ENCODE assay signal across 17 cellular contexts in the genomic region with DNA sequence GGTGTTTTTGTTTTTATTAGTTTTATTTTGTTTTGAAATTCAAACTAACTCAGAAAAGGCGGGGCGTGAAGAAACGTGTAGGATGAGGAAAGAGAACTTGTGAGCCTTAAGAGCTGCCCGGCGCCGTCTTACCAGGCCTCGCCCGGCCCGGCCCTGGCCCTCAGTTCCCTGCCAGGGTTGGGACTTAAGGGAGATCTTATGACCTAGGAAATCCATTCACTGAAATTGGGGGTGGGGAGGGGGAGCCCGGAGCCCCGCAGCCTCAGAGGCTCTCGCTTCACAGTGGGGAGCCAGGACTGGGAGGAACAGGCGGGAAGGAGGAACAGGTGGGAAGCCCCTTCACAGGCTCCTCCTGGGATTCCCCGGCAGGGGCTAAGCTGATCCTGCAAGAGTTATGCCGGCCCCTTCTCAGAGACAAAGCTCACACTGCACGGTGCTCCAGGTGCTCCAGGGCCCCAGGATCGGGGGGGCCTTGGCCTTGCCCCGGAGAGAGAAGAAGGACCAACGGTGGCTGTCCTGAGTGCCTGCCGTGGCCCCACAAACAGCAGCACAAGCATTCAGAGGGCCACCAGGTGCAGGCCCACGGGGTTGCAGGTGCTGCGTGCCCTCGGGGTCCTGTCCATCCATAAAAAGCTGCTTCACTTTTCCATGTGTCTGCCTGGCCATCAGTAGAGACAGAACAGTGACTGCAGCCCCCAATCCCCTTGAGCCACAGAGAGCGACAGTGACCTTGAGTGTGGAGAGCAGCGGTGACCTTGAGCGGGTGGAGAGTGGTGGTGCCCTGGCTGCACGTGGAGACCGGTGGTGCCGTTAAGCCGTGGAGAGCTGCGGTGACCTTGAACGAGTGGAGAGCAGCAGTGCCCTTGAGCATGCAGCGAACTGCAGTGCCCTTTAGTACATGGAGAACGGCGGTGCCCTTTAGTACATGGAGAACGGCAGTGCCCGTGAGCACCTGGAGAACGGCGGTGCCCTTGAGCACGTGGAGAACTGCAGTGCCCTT.
A peak's percentile ranks its signal among the peaks of the same experiment; 100 is the strongest.
DNase-seq lines count a peak whose midpoint lies in the region; ATAC-seq and TF ChIP-seq lines count a peak whose summit lies in the region.
"Had no signal": no experiment of that assay in that cellular context is flagged by ENCODE, and none has a peak within 500 bp of the region (broad histone marks: within the 10 kb centered on the region; RNA-seq: fewer than 3 reads in every experiment).

No MANE protein-coding gene starts in this region.

- no peak for TF ChIP-seq CTCF in H9 (conservative IDR thresholded peaks at IDR 0.05)
- TF ChIP-seq CTCF in dorsolateral prefrontal cortex (IDR thresholded peaks at IDR 0.05 in 54 of 56, conservative IDR thresholded peaks at IDR 0.05 in 2 of 56; ENCODE audit: low read depth in 1 of 56, partially characterized antibody in 56 of 56) = no peak

- H3K27me3 Mint-ChIP-seq in H9 (ENCODE audit: low read depth) = peaks cover 18% of the 10 kb centered on the region

- DNase-seq in H9 (no peak), dorsolateral prefrontal cortex (peak in 6 of 10 donors; percentile 9 to 35 (median 30)), mesenteric fat pad (ENCODE audit: low spot score) (peak; percentile 67)
- DNase-seq: activated CD8-positive, alpha-beta memory T cell treated with anti-CD3 and anti-CD28 coated beads, Interleukin-2, amount 50 U/mL, for 4 hours; amygdala; effector memory CD4-positive, alpha-beta T cell; Kasumi-1; kidney glomerular epithelial cell; NCI-H1694 treated with DMSO at 0.1 percent for 48 hours; NCI-H748 treated with DMSO at 0.1 percent for 48 hours; SIG-M5 had no signal

- H3K79me1 ChIP-seq in H9 (ENCODE audit: insufficient read depth, low read depth, low read length, poor library complexity, severe bottlenecking) = no peaks in the 10 kb centered on the region

- H3K4me3 Mint-ChIP-seq in H9 = peak overlapping the region in 1 of 2 experiments; percentile 3; a peak in 1 of 5 replicates

- H3K4me1 ChIP-seq in H9 (ENCODE audit: insufficient read depth, low read length) = no peaks in the 10 kb centered on the region

- H2BK20ac ChIP-seq in H9 (ENCODE audit: low read depth, low read length, poor library complexity, severe bottlenecking) = no peak overlapping the region

- H3T11ph ChIP-seq in H9 (ENCODE audit: low read length) = no peak overlapping the region

- ATAC-seq in HG03354 (IDR thresholded peaks at IDR 0.05; ENCODE audit: poor library complexity, severe bottlenecking, unreplicated experiment) = no peak
- ATAC-seq in HG03196 (IDR thresholded peaks at IDR 0.05; ENCODE audit: unreplicated experiment) = no peak
- no peak for ATAC-seq in HG02885 (IDR thresholded peaks at IDR 0.05; ENCODE audit: poor library complexity, unreplicated experiment)

- peaks cover 32 to 33% of the 10 kb centered on the region in 2 experiments for H3K9me3 Mint-ChIP-seq in H9

- H2AK5ac ChIP-seq in H9 (ENCODE audit: insufficient read length, low read length) = no peak overlapping the region

- WGBS in H9 (ENCODE audit: extremely low coverage, insufficient read length, low lambda C conversion rate) = 100% methylated on average over 3 of the region's 40 CpGs

- no peak overlapping the region for H2BK12ac ChIP-seq in H9 (ENCODE audit: insufficient read length, low read depth, low read length)

- no peak overlapping the region for H2AFZ ChIP-seq in H9 (ENCODE audit: low read length)

- H3K14ac ChIP-seq in H9 (ENCODE audit: insufficient read depth, low read length) = no peak overlapping the region; the same call in 1 of the 2 replicates

- no peaks in the 10 kb centered on the region for H3K23me2 ChIP-seq in H9 (ENCODE audit: insufficient read length, low read depth, low read length, poor library complexity, severe bottlenecking)

- H3K27ac Mint-ChIP-seq in H9 = peak overlapping the region in 2 of 3 experiments; percentile 25 to 36; a peak in 1 of 7 replicates

- no peak overlapping the region for H2BK120ac ChIP-seq in H9 (ENCODE audit: low read depth, low read length, poor library complexity, severe bottlenecking)

- H3K4me1 Mint-ChIP-seq in H9 = peaks cover 0 to 5% of the 10 kb centered on the region in 2 experiments; a peak in 3 of 4 replicates

- H3K4ac ChIP-seq in H9 (ENCODE audit: low read depth, low read length) = no peak overlapping the region

- no peak overlapping the region for H3K9ac ChIP-seq in H9 (ENCODE audit: extremely low read depth, insufficient read length, low read length)

- H4K8ac ChIP-seq in H9 (replicated peaks; ENCODE audit: insufficient read length, low read depth, low read length) = no peak overlapping the region

- H3K27ac ChIP-seq in H9 (ENCODE audit: insufficient read length, low read depth, low read length) (no peak overlapping the region), dorsolateral prefrontal cortex (peak overlapping the region in 44 of 59 donors; percentile 8 to 83 (median 70)), temporal lobe (ENCODE audit: low read depth, low read length) (peak overlapping the region; percentile 53)
- H3K27ac ChIP-seq: C4-2B had no signal

- intact Hi-C loops in dorsolateral prefrontal cortex (cut with DNase I) = no loop called here

- peak overlapping the region in 1 of 59 donors; percentile 9 for H3K4me3 ChIP-seq in dorsolateral prefrontal cortex
- H3K4me3 ChIP-seq: gastroesophageal sphincter had no signal

- H2BK5ac ChIP-seq in H9 (ENCODE audit: insufficient read length, low read length) = no peak overlapping the region

- no peak overlapping the region for H2BK15ac ChIP-seq in H9 (ENCODE audit: low read depth, low read length)

- H3K18ac ChIP-seq in H9 (ENCODE audit: insufficient read length, low read depth, low read length) = no peak overlapping the region

- H3K79me2 ChIP-seq in H9 (ENCODE audit: insufficient read depth, low read length) = no peaks in the 10 kb centered on the region

- no peaks in the 10 kb centered on the region for H3K9me3 ChIP-seq in H9 (ENCODE audit: control insufficient read depth, low read depth, low read length)
- H3K9me3 ChIP-seq: gastroesophageal sphincter had no signal

- no peak overlapping the region for H3K23ac ChIP-seq in H9 (ENCODE audit: insufficient read length, low read depth, low read length)

- H3K27me3 ChIP-seq in H9 (ENCODE audit: insufficient read depth, low read length) = no peaks in the 10 kb centered on the region
- no peaks in the 10 kb centered on the region for H3K27me3 ChIP-seq in dorsolateral prefrontal cortex
- H3K27me3 ChIP-seq: gastroesophageal sphincter had no signal

- H4K20me1 ChIP-seq in H9 (ENCODE audit: control insufficient read depth, insufficient read depth, insufficient read length) = no peaks in the 10 kb centered on the region

- H3K36me3 Mint-ChIP-seq in H9 (ENCODE audit: insufficient read depth in 1 of 3, low read depth in 3 of 3) = peaks cover 7 to 24% (median 11%) of the 10 kb centered on the region in 3 experiments

- H4K91ac ChIP-seq in H9 (ENCODE audit: insufficient read length, low read depth, low read length) = no peak overlapping the region

- no peak overlapping the region for H3K4me2 ChIP-seq in H9 (ENCODE audit: insufficient read depth, insufficient read length, low read length)

- H4K5ac ChIP-seq in H9 (ENCODE audit: insufficient read length, low read depth, low read length) = no peak overlapping the region

- no peak overlapping the region for H3K56ac ChIP-seq in H9 (ENCODE audit: insufficient read length, low read depth, low read length)
